In the genomic region with DNA sequence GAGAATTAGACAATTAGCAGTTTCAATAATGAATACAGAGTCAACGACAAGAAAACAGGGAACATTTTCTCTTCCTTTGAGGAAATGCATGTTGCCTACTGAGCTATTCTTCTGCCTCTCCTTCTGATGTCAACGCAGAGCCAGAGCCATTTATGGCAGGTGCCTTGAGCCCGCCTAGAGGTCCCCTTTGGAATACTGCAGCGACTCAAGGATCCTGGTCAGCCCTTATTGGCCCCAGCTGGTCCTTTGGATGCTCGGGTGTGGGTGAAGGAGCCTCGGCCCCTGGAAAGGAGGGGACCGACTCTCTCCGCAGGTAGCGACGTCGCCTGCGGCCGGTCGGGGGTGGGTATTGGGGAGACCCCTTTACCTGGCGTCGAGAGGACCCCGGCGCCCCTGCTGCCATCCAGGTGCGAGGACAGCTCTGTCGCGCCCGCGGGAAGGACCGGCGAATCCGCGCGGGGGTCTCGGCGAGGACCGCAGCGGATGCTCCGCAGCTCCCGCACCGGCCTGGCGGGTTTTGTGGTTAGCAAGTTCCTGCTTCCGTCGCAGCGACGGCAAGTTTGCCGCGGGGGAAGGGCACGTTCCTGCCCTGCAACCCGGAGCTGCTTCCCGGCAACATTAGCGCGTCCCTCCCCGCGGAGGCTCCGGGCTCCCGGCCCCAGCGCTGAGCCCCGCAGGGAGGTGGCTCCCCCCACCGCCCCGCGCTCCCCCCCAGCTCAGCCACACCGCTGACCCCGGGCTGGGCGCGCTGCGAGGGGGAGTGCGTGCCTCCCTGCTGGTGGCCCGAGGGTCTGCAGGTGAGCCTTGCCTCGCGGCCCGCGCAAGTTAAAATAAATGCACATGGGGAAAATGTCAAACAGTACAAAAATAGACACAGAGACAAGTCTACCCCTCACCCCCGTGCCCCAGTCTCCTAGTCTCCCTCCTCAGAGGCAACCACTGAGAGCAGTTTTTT, we compare ENCODE assay signal across 8 cellular contexts. TPM values are rescaled to one million over a fixed set of nuclear protein-coding genes. Genes with fewer than 3 reads are reported as not detected.
DNase-seq lines count a peak whose midpoint lies in the region; ATAC-seq, FAIRE-seq and TF ChIP-seq lines count a peak whose summit lies in the region.

A gene (minus strand): TSS at position 532 of the 955 bp plus-strand sequence. CDS start 6,928 bp downstream, outside the sequence.

- no peaks in the 10 kb centered on the region for H3K27me3 Mint-ChIP-seq in chondrocyte (ENCODE audit: low read depth)

- peaks cover 2% of the 10 kb centered on the region for H3K36me3 Mint-ChIP-seq in chondrocyte (ENCODE audit: low read depth)

- peak; percentile 50 for FAIRE-seq in GM12892 (lab: Jason Lieb, UNC)
- FAIRE-seq in kidney (lab: Jason Lieb, UNC): no peak

- no peaks in the 10 kb centered on the region for H3K9me3 Mint-ChIP-seq in chondrocyte (ENCODE audit: low read depth)

- ATAC-seq in activated CD4-positive, CD25-positive, alpha-beta regulatory T cell treated with anti-CD3 and anti-CD28 coated beads, Interleukin-2, amount 50 U/mL, for 24 hours: peak; percentile 81
- ATAC-seq in HG03520 (IDR thresholded peaks at IDR 0.05; ENCODE audit: unreplicated experiment) (no peak), GM18867 (IDR thresholded peaks at IDR 0.05; ENCODE audit: unreplicated experiment) (no peak)

- peaks cover 11% of the 10 kb centered on the region for H3K4me1 Mint-ChIP-seq in chondrocyte (ENCODE audit: low read depth)

- H3K27ac ChIP-seq in kidney (ENCODE audit: low read depth in 2 of 2, low read length in 2 of 2): peak within 1 kb of the TSS; percentile 5 to 43

- TF ChIP-seq CTCF in chondrocyte (IDR thresholded peaks at IDR 0.05) (peak; percentile 72), kidney (IDR thresholded peaks at IDR 0.05; ENCODE audit: borderline replicate concordance, extremely low read depth, insufficient read depth) (peak; percentile 9)

- H3K9ac ChIP-seq in kidney (ENCODE audit: low read length in 2 of 2): peak within 1 kb of the TSS; percentile 59 to 65

- no peaks in the 10 kb centered on the region for H3K36me3 ChIP-seq in kidney (ENCODE audit: control insufficient read depth in 1 of 2, insufficient read depth in 2 of 2, low read length in 2 of 2)

- H3K4me1 ChIP-seq in kidney (ENCODE audit: control insufficient read depth in 1 of 2, insufficient read depth in 1 of 2, low read depth in 1 of 2, low read length in 2 of 2): peaks cover 4 to 5% of the 10 kb centered on the region in 2 donors

- H3K9me3 ChIP-seq in kidney (ENCODE audit: control insufficient read depth in 1 of 2, low read length in 2 of 2): no peaks in the 10 kb centered on the region

- H3K4me3 Mint-ChIP-seq in chondrocyte (ENCODE audit: unreplicated experiment): peak within 1 kb of the TSS; percentile 70

- H3K27ac Mint-ChIP-seq in chondrocyte (ENCODE audit: unreplicated experiment): no peak within 1 kb of the TSS

- no peak for TF ChIP-seq POLR2A in GM12892 (IDR thresholded peaks at IDR 0.05; ENCODE audit: low read depth, low read length)

- intact Hi-C loops in kidney (cut with DNase I): no loop called here

- H3K4me3 ChIP-seq in kidney (ENCODE audit: low read length in 2 of 2): peak within 1 kb of the TSS; percentile 74 to 75

- peak; percentile 36 for DNase-seq in GM12892 (ENCODE audit: insufficient read length)
- peak; percentile 81 for DNase-seq in NCI-H146 treated with DMSO at 0.1 percent for 48 hours (lab: John Stamatoyannopoulos, UW; ENCODE audit: unreplicated experiment)
- no peak for DNase-seq in chondrocyte (ENCODE audit: low spot score)
- peak; percentile 90 for DNase-seq in kidney
- peak; percentile 43 for DNase-seq in stimulated activated CD4-positive, alpha-beta T cell treated with anti-CD3 and anti-CD28 coated beads, Interleukin-12 subunit alpha, Interleukin-12 subunit beta, amount 100 ng/mL, for 4 hours

RNA-seq across cellular contexts. Expression of the gene that starts here (rescaled TPM):
- polyA plus RNA-seq in GM12892 (2012; ENCODE audit: missing spikeins): not detected
- total RNA-seq in chondrocyte (9.3 to 14.3 TPM (median 12.0 TPM) in 3 replicates), kidney (38.7 TPM)
- 14.1 TPM for polyA plus RNA-seq in kidney (ENCODE audit: insufficient read depth, low read depth, low replicate concordance)

Comparison
In these comparisons a context has a peak if more than half of its experiments do, and no peak if none do; other contexts are left out.
1. ATAC-seq: peak in activated CD4-positive, CD25-positive, alpha-beta regulatory T cell treated with anti-CD3 and anti-CD28 coated beads, Interleukin-2, amount 50 U/mL, for 24 hours (2 of 2); none in HG03520 (single experiment) and GM18867 (single experiment).